Comparison of ENCODE assay signal across 1 cellular context in genomic region chr7:36615877-36616276, GRCh38.
TF ChIP-seq lines count a peak whose summit lies in the region.

No MANE protein-coding gene starts in this region.

TF ChIP-seq in H1, 55 proteins besides CTCF, POLR2A, EP300 and RAD21:
- TF ChIP-seq PHF8 (conservative IDR thresholded peaks at IDR 0.05; ENCODE audit: low read depth, low read length) (no peak), CHD1 (IDR thresholded peaks at IDR 0.05; ENCODE audit: low read depth, low read length) (no peak), EZH2 (IDR thresholded peaks at IDR 0.05; ENCODE audit: low read depth, low read length, severe bottlenecking) (no peak), CHD2 (IDR thresholded peaks at IDR 0.05; ENCODE audit: low read length) (no peak), TAF7 (optimal IDR thresholded peaks at IDR 0.05; ENCODE audit: borderline replicate concordance, low read depth, low read length) (no peak), MAX (IDR thresholded peaks at IDR 0.05) (no peak), POLR2AphosphoS5 (IDR thresholded peaks at IDR 0.05; ENCODE audit: low read depth, low read length) (no peak), ZNF274 (IDR thresholded peaks at IDR 0.05; ENCODE audit: borderline replicate concordance, extremely low read depth, low read length) (no peak), ASH2L (IDR thresholded peaks at IDR 0.05; ENCODE audit: low read length) (no peak)
- TF ChIP-seq, protein P1, sequence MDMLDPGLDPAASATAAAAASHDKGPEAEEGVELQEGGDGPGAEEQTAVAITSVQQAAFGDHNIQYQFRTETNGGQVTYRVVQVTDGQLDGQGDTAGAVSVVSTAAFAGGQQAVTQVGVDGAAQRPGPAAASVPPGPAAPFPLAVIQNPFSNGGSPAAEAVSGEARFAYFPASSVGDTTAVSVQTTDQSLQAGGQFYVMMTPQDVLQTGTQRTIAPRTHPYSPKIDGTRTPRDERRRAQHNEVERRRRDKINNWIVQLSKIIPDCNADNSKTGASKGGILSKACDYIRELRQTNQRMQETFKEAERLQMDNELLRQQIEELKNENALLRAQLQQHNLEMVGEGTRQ (IDR thresholded peaks at IDR 0.05; ENCODE audit: low read length) = no peak
